8 cellular contexts compared by ENCODE assay signal in genomic region chr7:100694196-100694745, GRCh38.
A peak's percentile ranks its signal among the peaks of the same experiment; 100 is the strongest.
DNase-seq lines count a peak whose midpoint lies in the region; TF ChIP-seq lines count a peak whose summit lies in the region.

A gene with protein sequence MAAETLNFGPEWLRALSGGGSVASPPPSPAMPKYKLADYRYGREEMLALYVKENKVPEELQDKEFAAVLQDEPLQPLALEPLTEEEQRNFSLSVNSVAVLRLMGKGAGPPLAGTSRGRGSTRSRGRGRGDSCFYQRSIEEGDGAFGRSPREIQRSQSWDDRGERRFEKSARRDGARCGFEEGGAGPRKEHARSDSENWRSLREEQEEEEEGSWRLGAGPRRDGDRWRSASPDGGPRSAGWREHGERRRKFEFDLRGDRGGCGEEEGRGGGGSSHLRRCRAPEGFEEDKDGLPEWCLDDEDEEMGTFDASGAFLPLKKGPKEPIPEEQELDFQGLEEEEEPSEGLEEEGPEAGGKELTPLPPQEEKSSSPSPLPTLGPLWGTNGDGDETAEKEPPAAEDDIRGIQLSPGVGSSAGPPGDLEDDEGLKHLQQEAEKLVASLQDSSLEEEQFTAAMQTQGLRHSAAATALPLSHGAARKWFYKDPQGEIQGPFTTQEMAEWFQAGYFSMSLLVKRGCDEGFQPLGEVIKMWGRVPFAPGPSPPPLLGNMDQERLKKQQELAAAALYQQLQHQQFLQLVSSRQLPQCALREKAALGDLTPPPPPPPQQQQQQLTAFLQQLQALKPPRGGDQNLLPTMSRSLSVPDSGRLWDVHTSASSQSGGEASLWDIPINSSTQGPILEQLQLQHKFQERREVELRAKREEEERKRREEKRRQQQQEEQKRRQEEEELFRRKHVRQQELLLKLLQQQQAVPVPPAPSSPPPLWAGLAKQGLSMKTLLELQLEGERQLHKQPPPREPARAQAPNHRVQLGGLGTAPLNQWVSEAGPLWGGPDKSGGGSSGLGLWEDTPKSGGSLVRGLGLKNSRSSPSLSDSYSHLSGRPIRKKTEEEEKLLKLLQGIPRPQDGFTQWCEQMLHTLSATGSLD (N-terminal part only) (minus strand): TSS chr7:100694250. CDS start chr7:100688238, 6,012 bp downstream.

- POLR2A ChIA-PET in HEK293 (lab: Yijun Ruan, JAX): interaction anchor here (1.1 to 2.8 kb wide), 3 partner anchors 12 to 108 kb away, joined by 3 to 15 read pairs (median 6); partner anchors contain the start of genes FBXO24, LRCH4 and POP7

- peak within 1 kb of the TSS; percentile 76; the same call in 1 of the 2 replicates for H3K27ac ChIP-seq in HEK293 (ENCODE audit: extremely low read depth, low read depth, low read length)
- peak within 1 kb of the TSS; percentile 60 for H3K27ac ChIP-seq in cingulate gyrus (ENCODE audit: low read depth, low read length)

- H3K9ac ChIP-seq in ES-I3 (ENCODE audit: low read depth, low read length): peak within 1 kb of the TSS; percentile 89

- CTCF ChIA-PET in HEK293 (lab: Yijun Ruan, JAX): interaction anchor here (0.6 to 2.4 kb wide), 3 partner anchors 11 to 225 kb away, joined by 3 to 20 read pairs (median 3); partner anchors contain the start of gene POP7

- no peak for TF ChIP-seq CTCF in HEK293 (tag by site-specific recombination; IDR thresholded peaks at IDR 0.05)

- H3K4me1 ChIP-seq in ES-I3 (ENCODE audit: insufficient read depth, low read length) (peaks cover 26% of the 10 kb centered on the region), HEK293 (ENCODE audit: control insufficient read depth, insufficient read depth, low read length) (peaks cover 2% of the 10 kb centered on the region; the same call in 1 of the 2 replicates)

- H3K9me3 ChIP-seq in ES-I3 (ENCODE audit: control insufficient read depth, insufficient read depth, low read length) (no peaks in the 10 kb centered on the region), HEK293 (ENCODE audit: control insufficient read depth, insufficient read depth, low read depth, low read length) (no peaks in the 10 kb centered on the region)

- DNase-seq in NCI-H2171 treated with DMSO at 0.1 percent for 48 hours (lab: John Stamatoyannopoulos, UW) (peak; percentile 57), kidney tubule cell (ENCODE audit: low spot score) (peak; percentile 71), middle frontal gyrus (ENCODE audit: extremely low spot score, low spot score) (no peak)
- DNase-seq in activated CD4-positive, CD25-positive, alpha-beta regulatory T cell treated with anti-CD3 and anti-CD28 coated beads, Interleukin-2, amount 50 U/mL, for 72 hours: peak; percentile 75
- DNase-seq in stimulated activated CD4-positive, alpha-beta T cell treated with anti-CD3 and anti-CD28 coated beads, Interleukin-15, amount 100 ng/mL, for 24 hours: peak; percentile 81

- peak within 1 kb of the TSS; percentile 56 for H3K4me3 ChIP-seq in HEK293 (ENCODE audit: low read depth, low read length)

- H3K36me3 ChIP-seq in ES-I3 (ENCODE audit: insufficient read depth, low read length) (peaks cover 4% of the 10 kb centered on the region; the same call in 1 of the 2 replicates), HEK293 (ENCODE audit: control insufficient read depth in 2 of 2, insufficient read depth in 1 of 2, low read length in 2 of 2) (peaks cover 0 to 11% of the 10 kb centered on the region in 2 experiments; a peak in 2 of 3 replicates)

TF ChIP-seq in HEK293, 187 proteins besides CTCF, POLR2A, EP300 and RAD21 (continues in another document):
- no peak for TF ChIP-seq ZBTB6 (tag by site-specific recombination; IDR thresholded peaks at IDR 0.05)
- TF ChIP-seq EGR2 (tag by site-specific recombination; IDR thresholded peaks at IDR 0.05; ENCODE audit: low read depth): 0 out of 2 replicates have a peak, but pooled peaks have one; percentile 23
- TF ChIP-seq ZBTB11 (tag by site-specific recombination; conservative IDR thresholded peaks at IDR 0.05; ENCODE audit: low read depth): no peak
- TF ChIP-seq, protein P1, sequence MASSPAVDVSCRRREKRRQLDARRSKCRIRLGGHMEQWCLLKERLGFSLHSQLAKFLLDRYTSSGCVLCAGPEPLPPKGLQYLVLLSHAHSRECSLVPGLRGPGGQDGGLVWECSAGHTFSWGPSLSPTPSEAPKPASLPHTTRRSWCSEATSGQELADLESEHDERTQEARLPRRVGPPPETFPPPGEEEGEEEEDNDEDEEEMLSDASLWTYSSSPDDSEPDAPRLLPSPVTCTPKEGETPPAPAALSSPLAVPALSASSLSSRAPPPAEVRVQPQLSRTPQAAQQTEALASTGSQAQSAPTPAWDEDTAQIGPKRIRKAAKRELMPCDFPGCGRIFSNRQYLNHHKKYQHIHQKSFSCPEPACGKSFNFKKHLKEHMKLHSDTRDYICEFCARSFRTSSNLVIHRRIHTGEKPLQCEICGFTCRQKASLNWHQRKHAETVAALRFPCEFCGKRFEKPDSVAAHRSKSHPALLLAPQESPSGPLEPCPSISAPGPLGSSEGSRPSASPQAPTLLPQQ (tag by site-specific recombination; IDR thresholded peaks at IDR 0.05): peak; percentile 55
- TF ChIP-seq ZNF335 (tag by site-specific recombination; conservative IDR thresholded peaks at IDR 0.05): peak; percentile 68; the same call in 1 of the 2 replicates
- peak; percentile 80 for TF ChIP-seq GLIS1 (tag by site-specific recombination; IDR thresholded peaks at IDR 0.05)
- TF ChIP-seq ZBTB8A (tag by site-specific recombination; IDR thresholded peaks at IDR 0.05): peak; percentile 35; the same call in 1 of the 2 replicates
- TF ChIP-seq ZNF248 (tag by site-specific recombination; IDR thresholded peaks at IDR 0.05): no peak
- TF ChIP-seq ZNF157 (tag by site-specific recombination; IDR thresholded peaks at IDR 0.05): no peak
- TF ChIP-seq PRDM10 (tag by site-specific recombination; IDR thresholded peaks at IDR 0.05): peak; percentile 20; the same call in 1 of the 2 replicates
- TF ChIP-seq ZNF24 (tag by site-specific recombination; IDR thresholded peaks at IDR 0.05): no peak
- TF ChIP-seq ZNF530 (tag by site-specific recombination; IDR thresholded peaks at IDR 0.05; ENCODE audit: low read depth): no peak
- TF ChIP-seq ZFHX2 (tag by site-specific recombination; conservative IDR thresholded peaks at IDR 0.05): 0 out of 2 replicates have a peak, but pooled peaks have one; percentile 10
